Comparison of ENCODE assay signal across 11 cellular contexts in the genomic region with DNA sequence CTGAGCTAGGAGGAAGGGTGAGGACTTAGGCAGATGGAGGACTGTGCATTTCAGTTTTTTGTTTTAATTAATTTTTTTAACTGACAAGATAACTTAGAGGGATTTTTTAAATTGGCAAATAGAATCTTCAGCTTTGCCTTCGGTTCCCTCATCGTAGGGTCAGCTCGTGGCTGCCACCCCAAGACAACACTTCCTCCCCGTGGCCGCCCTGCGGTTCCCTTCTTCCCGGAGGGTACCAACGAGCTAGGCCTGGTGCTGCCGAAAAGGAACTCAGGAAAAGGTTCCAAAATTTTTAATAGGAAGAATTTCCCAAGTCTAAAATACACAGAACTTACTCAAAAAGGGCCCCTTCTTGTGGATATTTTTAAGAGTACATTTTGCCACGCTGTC.
DNase-seq lines count a peak whose midpoint lies in the region; ATAC-seq and TF ChIP-seq lines count a peak whose summit lies in the region.
"Had no signal": no experiment of that assay in that cellular context is flagged by ENCODE, and none has a peak within 500 bp of the region (broad histone marks: within the 10 kb centered on the region; RNA-seq: fewer than 3 reads in every experiment).

No MANE protein-coding gene starts in this region.

- no peak for TF ChIP-seq CTCF in esophagus squamous epithelium (IDR thresholded peaks at IDR 0.05)

- H3K4me1 Mint-ChIP-seq in activated naive CD4-positive, alpha-beta T cell treated with anti-CD3 and anti-CD28 coated beads, Interleukin-2, amount 50 U/mL, for 24 hours: peaks cover 86% of the 10 kb centered on the region

- H3K9me3 ChIP-seq in SK-N-MC (ENCODE audit: low read depth, low read length) (no peaks in the 10 kb centered on the region), esophagus squamous epithelium (no peaks in the 10 kb centered on the region), thymus (ENCODE audit: control insufficient read depth) (no peaks in the 10 kb centered on the region)
- H3K9me3 ChIP-seq: SK-N-SH had no signal

- H3K27ac Mint-ChIP-seq in activated naive CD4-positive, alpha-beta T cell treated with anti-CD3 and anti-CD28 coated beads, Interleukin-2, amount 50 U/mL, for 24 hours: peak overlapping the region; percentile 91

- 55 to 77% methylated on average over 7 to 10 of the region's 10 CpGs for WGBS in esophagus squamous epithelium, 2 donors
- 13% methylated on average over 10 of the region's 10 CpGs for WGBS in thymus

- no peak overlapping the region for H3K9ac ChIP-seq in SK-N-MC (ENCODE audit: insufficient read length)
- H3K9ac ChIP-seq: SK-N-SH had no signal

- no peak for DNase-seq in activated naive CD4-positive, alpha-beta T cell (lab: John Stamatoyannopoulos, UW)
- DNase-seq in SK-N-MC (ENCODE audit: low read depth, low spot score) (no peak), esophagus squamous epithelium (lab: John Stamatoyannopoulos, UW) (no peak), cerebellar cortex (ENCODE audit: low spot score) (no peak)
- DNase-seq: hypothalamus, NCI-H2171, SK-N-SH had no signal

- H3K27me3 ChIP-seq in esophagus squamous epithelium (no peaks in the 10 kb centered on the region), thymus (ENCODE audit: control insufficient read depth, insufficient read depth) (no peaks in the 10 kb centered on the region)

- peaks cover 24% of the 10 kb centered on the region for H3K36me3 Mint-ChIP-seq in activated naive CD4-positive, alpha-beta T cell treated with anti-CD3 and anti-CD28 coated beads, Interleukin-2, amount 50 U/mL, for 24 hours

- H3K27me3 Mint-ChIP-seq in activated naive CD4-positive, alpha-beta T cell treated with anti-CD3 and anti-CD28 coated beads, Interleukin-2, amount 50 U/mL, for 24 hours: no peaks in the 10 kb centered on the region

- H3K27ac ChIP-seq in SK-N-MC (no peak overlapping the region), esophagus squamous epithelium (peak overlapping the region in 3 of 4 donors; percentile 39 to 62 (median 50)), thymus (ENCODE audit: low read depth) (peak overlapping the region; percentile 89)

- peak overlapping the region; percentile 80 for H3K4me3 Mint-ChIP-seq in activated naive CD4-positive, alpha-beta T cell treated with anti-CD3 and anti-CD28 coated beads, Interleukin-2, amount 50 U/mL, for 24 hours

- no peak for TF ChIP-seq POLR2A in esophagus squamous epithelium (IDR thresholded peaks at IDR 0.05)

- peaks cover 0 to 37% (median 10%) of the 10 kb centered on the region in 3 donors for H3K4me1 ChIP-seq in esophagus squamous epithelium
- H3K4me1 ChIP-seq in thymus (ENCODE audit: control insufficient read depth, insufficient read depth, low read length): peaks cover 25% of the 10 kb centered on the region

- no peaks in the 10 kb centered on the region for H3K36me3 ChIP-seq in SK-N-MC (ENCODE audit: insufficient read depth, low read length)
- peaks cover 0 to 29% (median 0%) of the 10 kb centered on the region in 3 donors for H3K36me3 ChIP-seq in esophagus squamous epithelium
- H3K36me3 ChIP-seq in thymus (ENCODE audit: control insufficient read depth, insufficient read depth): peaks cover 10% of the 10 kb centered on the region

- intact Hi-C loops in esophagus squamous epithelium (cut with DNase I): no loop called here

- H3K4me3 ChIP-seq in SK-N-MC: peak overlapping the region; percentile 64; the same call in 1 of the 2 replicates
- no peak overlapping the region for H3K4me3 ChIP-seq in esophagus squamous epithelium
- H3K4me3 ChIP-seq in thymus (ENCODE audit: low read length): peak overlapping the region; percentile 6

- H3K9me3 Mint-ChIP-seq in activated naive CD4-positive, alpha-beta T cell treated with anti-CD3 and anti-CD28 coated beads, Interleukin-2, amount 50 U/mL, for 24 hours: no peaks in the 10 kb centered on the region

- ATAC-seq in HG03135 (IDR thresholded peaks at IDR 0.05; ENCODE audit: unreplicated experiment) (no peak), HG02642 (IDR thresholded peaks at IDR 0.05; ENCODE audit: poor library complexity, unreplicated experiment) (no peak)

Comparison
In these comparisons a context has a peak if more than half of its experiments do, and no peak if none do; other contexts are left out.
1. H3K4me3 ChIP-seq: peak in SK-N-MC (single experiment) and thymus (single experiment); none in esophagus squamous epithelium (0 of 4).